8 cellular contexts compared by ENCODE assay signal in the genomic region with DNA sequence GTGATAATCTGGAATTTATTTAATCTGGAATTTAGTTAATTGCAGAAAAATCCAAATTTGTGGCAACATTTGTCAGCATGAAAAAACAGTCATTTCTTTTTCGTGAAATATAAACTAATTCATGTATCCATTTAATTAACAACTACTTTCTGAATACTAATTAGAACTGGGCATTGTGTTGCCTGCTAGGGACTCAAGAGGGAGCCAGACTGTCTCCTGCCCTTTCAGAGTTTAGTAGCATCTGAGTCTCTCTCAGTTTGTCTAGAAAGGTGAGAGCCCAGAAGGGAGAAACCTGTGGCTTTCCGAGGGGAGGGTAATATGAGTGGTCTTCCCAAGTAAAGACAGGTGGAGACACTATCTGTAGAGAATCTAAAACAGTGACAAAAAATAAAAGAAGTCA.
DNase-seq lines count a peak whose midpoint lies in the region; ATAC-seq, FAIRE-seq and TF ChIP-seq lines count a peak whose summit lies in the region.
"Had no signal": no experiment of that assay in that cellular context is flagged by ENCODE, and none has a peak within 500 bp of the region (broad histone marks: within the 10 kb centered on the region; RNA-seq: fewer than 3 reads in every experiment).

No MANE protein-coding gene starts in this region.

- ATAC-seq in GM18511 (IDR thresholded peaks at IDR 0.05; ENCODE audit: unreplicated experiment) (peak; percentile 76), GM21723 (IDR thresholded peaks at IDR 0.05; ENCODE audit: unreplicated experiment) (peak; percentile 81)

- H3K4me2 ChIP-seq in MM.1S (ENCODE audit: low read depth, low read length) (no peak overlapping the region), keratinocyte (ENCODE audit: control insufficient read depth, extremely low read depth, insufficient read depth, low read depth, low read length) (no peak overlapping the region)
- H3K4me2 ChIP-seq: KMS-11 had no signal

- H2AFZ ChIP-seq in MM.1S (ENCODE audit: low read length): no peak overlapping the region
- no peak overlapping the region for H2AFZ ChIP-seq in keratinocyte (ENCODE audit: control insufficient read depth, low read length)

- dilution Hi-C loops in keratinocyte (cut with MboI; ENCODE audit: extremely low pct_ligation_motif_present, low sequenced_read_pairs): loop anchor here (25.0 kb wide), 1 partner anchor 250 kb away; no protein-coding TSS in a partner anchor

- H3K27ac ChIP-seq in MM.1S (ENCODE audit: low read length) (no peak overlapping the region), keratinocyte (ENCODE audit: control insufficient read depth, insufficient read depth, low read length) (no peak overlapping the region), dorsolateral prefrontal cortex (no peak overlapping the region)
- H3K27ac ChIP-seq: KMS-11 had no signal

- no peaks in the 10 kb centered on the region for H3K4me1 ChIP-seq in MM.1S (ENCODE audit: low read length)
- no peaks in the 10 kb centered on the region for H3K4me1 ChIP-seq in keratinocyte (ENCODE audit: control insufficient read depth, extremely low read depth, insufficient read depth, low read length)

- intact Hi-C loops in dorsolateral prefrontal cortex (cut with DNase I): no loop called here

- no peaks in the 10 kb centered on the region for H3K79me2 ChIP-seq in MM.1S (ENCODE audit: low read length)
- H3K79me2 ChIP-seq in keratinocyte (ENCODE audit: control insufficient read depth, insufficient read depth, low read length): no peaks in the 10 kb centered on the region

- no peak overlapping the region for H3K9ac ChIP-seq in MM.1S (ENCODE audit: low read length)
- H3K9ac ChIP-seq in keratinocyte (ENCODE audit: control insufficient read depth, extremely low read depth, insufficient read depth, low read length): no peak overlapping the region
- H3K9ac ChIP-seq: KMS-11 had no signal

- H3K9me1 ChIP-seq in keratinocyte (ENCODE audit: control insufficient read depth, extremely low read depth, insufficient read depth, low read length): no peaks in the 10 kb centered on the region

- H3K27me3 ChIP-seq in MM.1S (replicated peaks; ENCODE audit: insufficient read depth, low read length) (no peaks in the 10 kb centered on the region), keratinocyte (ENCODE audit: control insufficient read depth, extremely low read depth, insufficient read depth, low read length) (no peaks in the 10 kb centered on the region), dorsolateral prefrontal cortex (no peaks in the 10 kb centered on the region)

- no peaks in the 10 kb centered on the region for H3K9me3 ChIP-seq in MM.1S (replicated peaks; ENCODE audit: insufficient read depth, low read length)
- no peaks in the 10 kb centered on the region for H3K9me3 ChIP-seq in keratinocyte (ENCODE audit: control insufficient read depth, low read depth, low read length)

- no peak for FAIRE-seq in keratinocyte (lab: Jason Lieb, UNC)

- peak; percentile 66 for DNase-seq in MM.1S
- DNase-seq in keratinocyte (ENCODE audit: low read depth, low spot score): no peak
- DNase-seq in middle frontal gyrus (ENCODE audit: extremely low spot score, low spot score): no peak
- DNase-seq in dorsolateral prefrontal cortex: no peak
- no peak for DNase-seq in NCI-H2107 (lab: John Stamatoyannopoulos, UW)

- no peaks in the 10 kb centered on the region for H3K9me2 ChIP-seq in MM.1S (replicated peaks; ENCODE audit: insufficient read depth, low read length)

- H3K4me3 ChIP-seq in MM.1S (ENCODE audit: low read length) (no peak overlapping the region), keratinocyte (ENCODE audit: control insufficient read depth in 2 of 3, extremely low read depth in 1 of 3, insufficient read depth in 2 of 3, low read depth in 1 of 3, low read length in 3 of 3) (no peak overlapping the region), dorsolateral prefrontal cortex (no peak overlapping the region)

- H4K20me1 ChIP-seq in MM.1S (ENCODE audit: insufficient read depth, low read length) (no peaks in the 10 kb centered on the region), keratinocyte (ENCODE audit: control insufficient read depth, extremely low read depth, insufficient read depth, low read length) (no peaks in the 10 kb centered on the region)

- no peaks in the 10 kb centered on the region for H3F3A ChIP-seq in MM.1S (ENCODE audit: insufficient read depth, low read length)

- TF ChIP-seq CTCF in MM.1S (IDR thresholded peaks at IDR 0.05; ENCODE audit: low read length) (peak; percentile 83), keratinocyte (optimal IDR thresholded peaks at IDR 0.05 in 1 of 3, IDR thresholded peaks at IDR 0.05 in 1 of 3, conservative IDR thresholded peaks at IDR 0.05 in 1 of 3; ENCODE audit: extremely low read depth in 1 of 3, insufficient read depth in 2 of 3, low read length in 3 of 3) (peak; percentile 41 to 74 (median 46)), dorsolateral prefrontal cortex (IDR thresholded peaks at IDR 0.05 in 54 of 56, conservative IDR thresholded peaks at IDR 0.05 in 2 of 56; ENCODE audit: low read depth in 1 of 56, partially characterized antibody in 56 of 56) (peak in 1 of 56 donors; percentile 8)

- no peaks in the 10 kb centered on the region for H3K36me3 ChIP-seq in MM.1S (replicated peaks; ENCODE audit: insufficient read depth, low read length)
- H3K36me3 ChIP-seq in keratinocyte (ENCODE audit: control insufficient read depth in 2 of 2, extremely low read depth in 1 of 2, insufficient read depth in 2 of 2, low read length in 2 of 2): no peaks in the 10 kb centered on the region
